ENCODE assay signal across 1 cellular context in the genomic region with DNA sequence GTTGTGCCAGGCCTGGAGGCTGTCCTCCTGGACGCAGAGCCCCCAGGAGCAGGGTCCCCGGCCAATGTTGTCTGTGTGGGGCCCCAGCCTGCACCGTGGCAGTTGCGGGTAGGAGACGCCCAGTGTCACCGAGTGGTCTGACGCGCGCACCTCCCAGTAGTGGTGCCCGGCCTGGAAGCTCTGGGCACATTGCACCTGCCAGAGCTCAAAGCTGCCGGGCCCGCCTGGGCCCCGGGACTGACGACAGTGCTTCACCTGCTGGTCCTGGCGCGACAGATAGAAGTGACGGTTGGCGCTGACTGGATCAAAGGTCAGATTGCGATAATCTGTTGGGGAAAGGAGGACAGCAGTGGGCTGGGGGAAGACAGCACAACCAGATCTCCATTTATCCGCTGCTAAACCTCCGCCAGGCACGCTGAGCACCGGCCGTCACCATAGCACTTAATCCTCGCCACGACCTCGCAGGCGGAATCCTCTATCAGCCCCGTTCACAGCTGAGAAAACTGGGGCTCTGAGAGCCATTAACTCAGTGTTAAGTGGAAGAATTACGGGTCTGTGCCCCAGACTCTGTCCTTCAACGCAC.
TF ChIP-seq lines count a peak whose summit lies in the region.

No MANE protein-coding gene starts in this region.

TF ChIP-seq in HepG2, 621 proteins besides CTCF, POLR2A, EP300 and RAD21 (continues in another document):
- TF ChIP-seq SPEN (CRISPR knock-in tag; IDR thresholded peaks at IDR 0.05; ENCODE audit: low read depth) (no peak), ZSCAN29 (CRISPR knock-in tag; conservative IDR thresholded peaks at IDR 0.05) (no peak), RBM22 (optimal IDR thresholded peaks at IDR 0.05; ENCODE audit: low read length) (no peak), ZNF547 (CRISPR knock-in tag; IDR thresholded peaks at IDR 0.05) (no peak), SP2 (CRISPR knock-in tag; IDR thresholded peaks at IDR 0.05) (no peak), ZMYM4 (CRISPR knock-in tag; IDR thresholded peaks at IDR 0.05) (0 out of 2 replicates have a peak, but pooled peaks have one; percentile 11), ZNF558 (CRISPR knock-in tag; IDR thresholded peaks at IDR 0.05; ENCODE audit: borderline replicate concordance) (no peak), NR2F2 (IDR thresholded peaks at IDR 0.05; ENCODE audit: borderline replicate concordance, low read depth) (0 out of 2 replicates have a peak, but pooled peaks have one; percentile 27), SNAI1 (CRISPR knock-in tag; IDR thresholded peaks at IDR 0.05; ENCODE audit: borderline replicate concordance) (no peak), ELF4 (CRISPR knock-in tag; IDR thresholded peaks at IDR 0.05; ENCODE audit: borderline replicate concordance) (no peak), ZNF557 (CRISPR knock-in tag; IDR thresholded peaks at IDR 0.05) (no peak), ZNF790 (CRISPR knock-in tag; IDR thresholded peaks at IDR 0.05; ENCODE audit: borderline replicate concordance) (no peak), ZNF24 (IDR thresholded peaks at IDR 0.05) (no peak), KLF15 (CRISPR knock-in tag; IDR thresholded peaks at IDR 0.05; ENCODE audit: borderline replicate concordance) (no peak), FOXM1 (CRISPR knock-in tag; IDR thresholded peaks at IDR 0.05) (no peak), ZNF780A (CRISPR knock-in tag; IDR thresholded peaks at IDR 0.05) (no peak), ELF1 (CRISPR knock-in tag; IDR thresholded peaks at IDR 0.05) (no peak), ZNF678 (CRISPR knock-in tag; IDR thresholded peaks at IDR 0.05) (no peak), BRCA1 (CRISPR knock-in tag; IDR thresholded peaks at IDR 0.05) (no peak), ZFAT (CRISPR knock-in tag; conservative IDR thresholded peaks at IDR 0.05) (no peak), ZSCAN31 (CRISPR knock-in tag; IDR thresholded peaks at IDR 0.05; ENCODE audit: low read depth) (no peak), MTF2 (CRISPR knock-in tag; IDR thresholded peaks at IDR 0.05; ENCODE audit: borderline replicate concordance) (no peak), ZNF225 (CRISPR knock-in tag; IDR thresholded peaks at IDR 0.05) (no peak), TEAD2 (CRISPR knock-in tag; IDR thresholded peaks at IDR 0.05) (no peak), ZNF792 (CRISPR knock-in tag; IDR thresholded peaks at IDR 0.05) (no peak), CCDC6 (CRISPR knock-in tag; IDR thresholded peaks at IDR 0.05) (no peak), ZNF317 (CRISPR knock-in tag; IDR thresholded peaks at IDR 0.05) (peak; percentile 97), ZBTB42 (CRISPR knock-in tag; IDR thresholded peaks at IDR 0.05) (no peak), ZNF326 (CRISPR knock-in tag; IDR thresholded peaks at IDR 0.05; ENCODE audit: borderline replicate concordance) (no peak), POLR2AphosphoS2 (IDR thresholded peaks at IDR 0.05; ENCODE audit: low read depth, low read length) (no peak)
- TF ChIP-seq, protein P1, sequence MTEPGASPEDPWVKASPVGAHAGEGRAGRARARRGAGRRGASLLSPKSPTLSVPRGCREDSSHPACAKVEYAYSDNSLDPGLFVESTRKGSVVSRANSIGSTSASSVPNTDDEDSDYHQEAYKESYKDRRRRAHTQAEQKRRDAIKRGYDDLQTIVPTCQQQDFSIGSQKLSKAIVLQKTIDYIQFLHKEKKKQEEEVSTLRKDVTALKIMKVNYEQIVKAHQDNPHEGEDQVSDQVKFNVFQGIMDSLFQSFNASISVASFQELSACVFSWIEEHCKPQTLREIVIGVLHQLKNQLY (CRISPR knock-in tag; IDR thresholded peaks at IDR 0.05), result no peak
- TF ChIP-seq, protein P2, sequence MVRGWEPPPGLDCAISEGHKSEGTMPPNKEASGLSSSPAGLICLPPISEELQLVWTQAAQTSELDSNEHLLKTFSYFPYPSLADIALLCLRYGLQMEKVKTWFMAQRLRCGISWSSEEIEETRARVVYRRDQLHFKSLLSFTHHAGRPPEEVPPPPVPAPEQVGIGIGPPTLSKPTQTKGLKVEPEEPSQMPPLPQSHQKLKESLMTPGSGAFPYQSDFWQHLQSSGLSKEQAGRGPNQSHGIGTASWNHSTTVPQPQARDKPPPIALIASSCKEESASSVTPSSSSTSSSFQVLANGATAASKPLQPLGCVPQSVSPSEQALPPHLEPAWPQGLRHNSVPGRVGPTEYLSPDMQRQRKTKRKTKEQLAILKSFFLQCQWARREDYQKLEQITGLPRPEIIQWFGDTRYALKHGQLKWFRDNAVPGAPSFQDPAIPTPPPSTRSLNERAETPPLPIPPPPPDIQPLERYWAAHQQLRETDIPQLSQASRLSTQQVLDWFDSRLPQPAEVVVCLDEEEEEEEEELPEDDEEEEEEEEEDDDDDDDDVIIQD (CRISPR knock-in tag; IDR thresholded peaks at IDR 0.05; ENCODE audit: low read depth), result no peak
- TF ChIP-seq, protein P3, sequence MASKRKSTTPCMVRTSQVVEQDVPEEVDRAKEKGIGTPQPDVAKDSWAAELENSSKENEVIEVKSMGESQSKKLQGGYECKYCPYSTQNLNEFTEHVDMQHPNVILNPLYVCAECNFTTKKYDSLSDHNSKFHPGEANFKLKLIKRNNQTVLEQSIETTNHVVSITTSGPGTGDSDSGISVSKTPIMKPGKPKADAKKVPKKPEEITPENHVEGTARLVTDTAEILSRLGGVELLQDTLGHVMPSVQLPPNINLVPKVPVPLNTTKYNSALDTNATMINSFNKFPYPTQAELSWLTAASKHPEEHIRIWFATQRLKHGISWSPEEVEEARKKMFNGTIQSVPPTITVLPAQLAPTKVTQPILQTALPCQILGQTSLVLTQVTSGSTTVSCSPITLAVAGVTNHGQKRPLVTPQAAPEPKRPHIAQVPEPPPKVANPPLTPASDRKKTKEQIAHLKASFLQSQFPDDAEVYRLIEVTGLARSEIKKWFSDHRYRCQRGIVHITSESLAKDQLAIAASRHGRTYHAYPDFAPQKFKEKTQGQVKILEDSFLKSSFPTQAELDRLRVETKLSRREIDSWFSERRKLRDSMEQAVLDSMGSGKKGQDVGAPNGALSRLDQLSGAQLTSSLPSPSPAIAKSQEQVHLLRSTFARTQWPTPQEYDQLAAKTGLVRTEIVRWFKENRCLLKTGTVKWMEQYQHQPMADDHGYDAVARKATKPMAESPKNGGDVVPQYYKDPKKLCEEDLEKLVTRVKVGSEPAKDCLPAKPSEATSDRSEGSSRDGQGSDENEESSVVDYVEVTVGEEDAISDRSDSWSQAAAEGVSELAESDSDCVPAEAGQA (IDR thresholded peaks at IDR 0.05; ENCODE audit: low read depth), result peak; percentile 39; the same call in 1 of the 2 replicates
- TF ChIP-seq, protein P3 (CRISPR knock-in tag; IDR thresholded peaks at IDR 0.05; ENCODE audit: borderline replicate concordance), result no peak
- TF ChIP-seq, protein P4, sequence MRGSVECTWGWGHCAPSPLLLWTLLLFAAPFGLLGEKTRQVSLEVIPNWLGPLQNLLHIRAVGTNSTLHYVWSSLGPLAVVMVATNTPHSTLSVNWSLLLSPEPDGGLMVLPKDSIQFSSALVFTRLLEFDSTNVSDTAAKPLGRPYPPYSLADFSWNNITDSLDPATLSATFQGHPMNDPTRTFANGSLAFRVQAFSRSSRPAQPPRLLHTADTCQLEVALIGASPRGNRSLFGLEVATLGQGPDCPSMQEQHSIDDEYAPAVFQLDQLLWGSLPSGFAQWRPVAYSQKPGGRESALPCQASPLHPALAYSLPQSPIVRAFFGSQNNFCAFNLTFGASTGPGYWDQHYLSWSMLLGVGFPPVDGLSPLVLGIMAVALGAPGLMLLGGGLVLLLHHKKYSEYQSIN (CRISPR knock-in tag; IDR thresholded peaks at IDR 0.05; ENCODE audit: borderline replicate concordance), result no peak
- TF ChIP-seq, protein P5, sequence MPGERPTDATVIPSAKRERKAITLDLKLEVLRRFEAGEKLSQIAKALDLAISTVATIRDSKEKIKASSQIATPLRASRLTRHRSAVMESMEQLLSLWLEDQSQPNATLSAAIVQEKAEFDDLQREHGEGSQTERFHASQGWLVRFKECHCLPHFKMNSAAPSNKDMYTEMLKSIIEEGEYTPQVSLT (CRISPR knock-in tag; IDR thresholded peaks at IDR 0.05; ENCODE audit: borderline replicate concordance, low read depth), result no peak
- TF ChIP-seq, protein P6, sequence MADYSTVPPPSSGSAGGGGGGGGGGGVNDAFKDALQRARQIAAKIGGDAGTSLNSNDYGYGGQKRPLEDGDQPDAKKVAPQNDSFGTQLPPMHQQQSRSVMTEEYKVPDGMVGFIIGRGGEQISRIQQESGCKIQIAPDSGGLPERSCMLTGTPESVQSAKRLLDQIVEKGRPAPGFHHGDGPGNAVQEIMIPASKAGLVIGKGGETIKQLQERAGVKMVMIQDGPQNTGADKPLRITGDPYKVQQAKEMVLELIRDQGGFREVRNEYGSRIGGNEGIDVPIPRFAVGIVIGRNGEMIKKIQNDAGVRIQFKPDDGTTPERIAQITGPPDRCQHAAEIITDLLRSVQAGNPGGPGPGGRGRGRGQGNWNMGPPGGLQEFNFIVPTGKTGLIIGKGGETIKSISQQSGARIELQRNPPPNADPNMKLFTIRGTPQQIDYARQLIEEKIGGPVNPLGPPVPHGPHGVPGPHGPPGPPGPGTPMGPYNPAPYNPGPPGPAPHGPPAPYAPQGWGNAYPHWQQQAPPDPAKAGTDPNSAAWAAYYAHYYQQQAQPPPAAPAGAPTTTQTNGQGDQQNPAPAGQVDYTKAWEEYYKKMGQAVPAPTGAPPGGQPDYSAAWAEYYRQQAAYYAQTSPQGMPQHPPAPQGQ (CRISPR knock-in tag; IDR thresholded peaks at IDR 0.05; ENCODE audit: borderline replicate concordance), result no peak; the same call in 1 of the 2 replicates
- TF ChIP-seq, protein P7, sequence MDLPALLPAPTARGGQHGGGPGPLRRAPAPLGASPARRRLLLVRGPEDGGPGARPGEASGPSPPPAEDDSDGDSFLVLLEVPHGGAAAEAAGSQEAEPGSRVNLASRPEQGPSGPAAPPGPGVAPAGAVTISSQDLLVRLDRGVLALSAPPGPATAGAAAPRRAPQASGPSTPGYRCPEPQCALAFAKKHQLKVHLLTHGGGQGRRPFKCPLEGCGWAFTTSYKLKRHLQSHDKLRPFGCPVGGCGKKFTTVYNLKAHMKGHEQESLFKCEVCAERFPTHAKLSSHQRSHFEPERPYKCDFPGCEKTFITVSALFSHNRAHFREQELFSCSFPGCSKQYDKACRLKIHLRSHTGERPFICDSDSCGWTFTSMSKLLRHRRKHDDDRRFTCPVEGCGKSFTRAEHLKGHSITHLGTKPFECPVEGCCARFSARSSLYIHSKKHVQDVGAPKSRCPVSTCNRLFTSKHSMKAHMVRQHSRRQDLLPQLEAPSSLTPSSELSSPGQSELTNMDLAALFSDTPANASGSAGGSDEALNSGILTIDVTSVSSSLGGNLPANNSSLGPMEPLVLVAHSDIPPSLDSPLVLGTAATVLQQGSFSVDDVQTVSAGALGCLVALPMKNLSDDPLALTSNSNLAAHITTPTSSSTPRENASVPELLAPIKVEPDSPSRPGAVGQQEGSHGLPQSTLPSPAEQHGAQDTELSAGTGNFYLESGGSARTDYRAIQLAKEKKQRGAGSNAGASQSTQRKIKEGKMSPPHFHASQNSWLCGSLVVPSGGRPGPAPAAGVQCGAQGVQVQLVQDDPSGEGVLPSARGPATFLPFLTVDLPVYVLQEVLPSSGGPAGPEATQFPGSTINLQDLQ (CRISPR knock-in tag; IDR thresholded peaks at IDR 0.05), result no peak
- TF ChIP-seq, protein P8, sequence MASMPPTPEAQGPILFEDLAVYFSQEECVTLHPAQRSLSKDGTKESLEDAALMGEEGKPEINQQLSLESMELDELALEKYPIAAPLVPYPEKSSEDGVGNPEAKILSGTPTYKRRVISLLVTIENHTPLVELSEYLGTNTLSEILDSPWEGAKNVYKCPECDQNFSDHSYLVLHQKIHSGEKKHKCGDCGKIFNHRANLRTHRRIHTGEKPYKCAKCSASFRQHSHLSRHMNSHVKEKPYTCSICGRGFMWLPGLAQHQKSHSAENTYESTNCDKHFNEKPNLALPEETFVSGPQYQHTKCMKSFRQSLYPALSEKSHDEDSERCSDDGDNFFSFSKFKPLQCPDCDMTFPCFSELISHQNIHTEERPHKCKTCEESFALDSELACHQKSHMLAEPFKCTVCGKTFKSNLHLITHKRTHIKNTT (CRISPR knock-in tag; IDR thresholded peaks at IDR 0.05), result no peak
- TF ChIP-seq, protein P9, sequence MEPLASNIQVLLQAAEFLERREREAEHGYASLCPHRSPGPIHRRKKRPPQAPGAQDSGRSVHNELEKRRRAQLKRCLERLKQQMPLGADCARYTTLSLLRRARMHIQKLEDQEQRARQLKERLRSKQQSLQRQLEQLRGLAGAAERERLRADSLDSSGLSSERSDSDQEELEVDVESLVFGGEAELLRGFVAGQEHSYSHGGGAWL (CRISPR knock-in tag; IDR thresholded peaks at IDR 0.05), result no peak
- TF ChIP-seq, protein P10, sequence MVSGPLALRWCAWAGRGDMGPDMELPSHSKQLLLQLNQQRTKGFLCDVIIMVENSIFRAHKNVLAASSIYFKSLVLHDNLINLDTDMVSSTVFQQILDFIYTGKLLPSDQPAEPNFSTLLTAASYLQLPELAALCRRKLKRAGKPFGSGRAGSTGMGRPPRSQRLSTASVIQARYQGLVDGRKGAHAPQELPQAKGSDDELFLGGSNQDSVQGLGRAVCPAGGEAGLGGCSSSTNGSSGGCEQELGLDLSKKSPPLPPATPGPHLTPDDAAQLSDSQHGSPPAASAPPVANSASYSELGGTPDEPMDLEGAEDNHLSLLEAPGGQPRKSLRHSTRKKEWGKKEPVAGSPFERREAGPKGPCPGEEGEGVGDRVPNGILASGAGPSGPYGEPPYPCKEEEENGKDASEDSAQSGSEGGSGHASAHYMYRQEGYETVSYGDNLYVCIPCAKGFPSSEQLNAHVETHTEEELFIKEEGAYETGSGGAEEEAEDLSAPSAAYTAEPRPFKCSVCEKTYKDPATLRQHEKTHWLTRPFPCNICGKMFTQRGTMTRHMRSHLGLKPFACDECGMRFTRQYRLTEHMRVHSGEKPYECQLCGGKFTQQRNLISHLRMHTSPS (CRISPR knock-in tag; IDR thresholded peaks at IDR 0.05; ENCODE audit: low read depth), result no peak
